In the genomic region with DNA sequence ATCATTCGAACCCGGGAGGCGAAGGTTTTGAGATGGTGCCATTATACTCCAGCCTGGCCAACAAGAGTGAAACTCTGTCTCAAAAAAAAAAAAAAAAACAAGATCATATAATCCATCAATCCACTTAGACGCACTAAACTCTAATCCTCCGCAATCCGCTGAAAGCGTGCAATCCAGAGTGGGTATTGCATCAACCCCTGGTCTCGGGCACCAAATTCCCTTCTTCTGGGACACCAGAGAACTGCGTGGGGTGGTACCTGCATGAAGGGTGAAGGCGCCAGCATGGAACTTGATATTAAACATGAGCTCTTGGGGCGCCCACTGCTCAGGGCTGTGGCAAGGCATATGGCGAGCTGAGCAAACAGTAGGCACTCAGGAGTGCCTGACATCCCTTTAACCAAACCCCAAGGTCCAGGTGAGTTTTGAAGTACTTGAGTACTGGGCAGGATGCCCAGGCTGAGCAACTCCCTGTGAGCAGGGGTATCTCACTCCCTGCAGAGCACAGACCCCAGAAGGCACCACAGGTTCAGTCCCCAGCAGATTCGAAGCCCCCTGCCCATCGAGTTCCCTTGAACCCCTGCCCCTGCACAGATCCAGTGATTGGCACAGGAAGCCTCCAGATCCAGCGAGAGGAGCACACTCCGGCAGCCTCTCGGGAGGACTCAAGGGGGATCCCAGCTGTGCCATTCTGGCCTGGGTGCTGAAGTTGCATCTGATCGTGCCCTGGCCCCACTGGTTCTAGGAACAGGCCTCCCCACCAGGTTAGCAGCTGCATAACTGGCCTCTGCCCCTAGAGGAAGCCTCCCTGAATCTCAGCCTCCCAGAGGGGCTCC, we compare ENCODE assay signal across 19 cellular contexts. TPM values are rescaled to one million over a fixed set of nuclear protein-coding genes. Genes with fewer than 3 reads are reported as not detected.
"Had no signal": no experiment of that assay in that cellular context is flagged by ENCODE, and none has a peak within 500 bp of the region (broad histone marks: within the 10 kb centered on the region; RNA-seq: fewer than 3 reads in every experiment).

No MANE protein-coding gene starts in this region.

- H3K4me1 ChIP-seq: breast epithelium, esophagus muscularis mucosa, right atrium auricular region, upper lobe of left lung had no signal

- DNase-seq: activated CD4-positive, alpha-beta T cell treated with anti-CD3 and anti-CD28 coated beads, Interleukin-2, amount 50 U/mL, for 1 hour; activated naive CD4-positive, alpha-beta T cell; activated T-cell treated with anti-CD3 and anti-CD28 coated beads, Interleukin-2, amount 50 U/mL, for 48 hours; hypothalamus; naive thymus-derived CD4-positive, alpha-beta T cell; small intestine; stimulated activated naive CD4-positive, alpha-beta T cell treated with Interleukin-2 at 50 U/mL for 16 hours; T-helper 17 cell had no signal

- H3K9me3 ChIP-seq: breast epithelium, esophagus muscularis mucosa, neutrophil, right atrium auricular region, upper lobe of left lung had no signal

- H3K4me3 ChIP-seq: esophagus muscularis mucosa, lung, right atrium auricular region, upper lobe of left lung had no signal

- H3K36me3 ChIP-seq: breast epithelium, esophagus muscularis mucosa, neutrophil, right atrium auricular region, upper lobe of left lung had no signal

- ATAC-seq: naive thymus-derived CD4-positive, alpha-beta T cell; T-helper 17 cell had no signal

- H3K27ac ChIP-seq: breast epithelium, esophagus muscularis mucosa, neutrophil, right atrium auricular region, upper lobe of left lung had no signal

RNA-seq across cellular contexts. Expression of a gene that starts 8.0 kb away (rescaled TPM):
- total RNA-seq: aorta; chondrocyte; dorsolateral prefrontal cortex; fibroblast of villous mesenchyme; lung; mononuclear cell; naive thymus-derived CD4-positive, alpha-beta T cell; right atrium auricular region; T-helper 17 cell; upper lobe of left lung had no signal
- polyA plus RNA-seq: lung; naive thymus-derived CD4-positive, alpha-beta T cell had no signal

RNA-seq across cellular contexts. Expression of a gene that starts 23.7 kb away (rescaled TPM):
- total RNA-seq: fibroblast of villous mesenchyme; mononuclear cell; naive thymus-derived CD4-positive, alpha-beta T cell; right atrium auricular region; T-helper 17 cell had no signal
- polyA plus RNA-seq: aorta; naive thymus-derived CD4-positive, alpha-beta T cell had no signal

RNA-seq across cellular contexts. Expression of a gene that starts 56.3 kb away (rescaled TPM):
- total RNA-seq: aorta; breast epithelium; chondrocyte; esophagus muscularis mucosa; fibroblast of villous mesenchyme; lung; mononuclear cell; naive thymus-derived CD4-positive, alpha-beta T cell; T-helper 17 cell; upper lobe of left lung had no signal
- polyA plus RNA-seq: aorta; lung; naive thymus-derived CD4-positive, alpha-beta T cell; small intestine had no signal

RNA-seq across cellular contexts. Expression of a gene that starts 57.3 kb away (rescaled TPM):
- total RNA-seq: aorta; breast epithelium; chondrocyte; esophagus muscularis mucosa; fibroblast of villous mesenchyme; mononuclear cell; naive thymus-derived CD4-positive, alpha-beta T cell; right atrium auricular region; T-helper 17 cell had no signal
- polyA plus RNA-seq: aorta; naive thymus-derived CD4-positive, alpha-beta T cell had no signal
